Comparison of ENCODE assay signal across 12 cellular contexts in genomic region chr15:38068600-38068999, GRCh38.
DNase-seq lines count a peak whose midpoint lies in the region; ATAC-seq and TF ChIP-seq lines count a peak whose summit lies in the region.
"Had no signal": no experiment of that assay in that cellular context is flagged by ENCODE, and none has a peak within 500 bp of the region (broad histone marks: within the 10 kb centered on the region; RNA-seq: fewer than 3 reads in every experiment).

No MANE protein-coding gene starts in this region.

- H3K36me3 ChIP-seq in CD4-positive, CD25-positive, alpha-beta regulatory T cell (ENCODE audit: control insufficient read depth, insufficient read depth, low read length), result no peaks in the 10 kb centered on the region
- no peaks in the 10 kb centered on the region for H3K36me3 ChIP-seq in SK-N-MC (ENCODE audit: insufficient read depth, low read length)
- no peaks in the 10 kb centered on the region for H3K36me3 ChIP-seq in fibroblast of lung (ENCODE audit: control insufficient read depth, insufficient read depth, low read length)
- no peaks in the 10 kb centered on the region for H3K36me3 ChIP-seq in rectal smooth muscle tissue (ENCODE audit: control insufficient read depth, insufficient read depth, low read length)
- H3K36me3 ChIP-seq: cardiac muscle cell had no signal

- H3K79me2 ChIP-seq in fibroblast of lung (ENCODE audit: control insufficient read depth, insufficient read depth, low read length), result no peaks in the 10 kb centered on the region

- H3K4me3 ChIP-seq in CD4-positive, CD25-positive, alpha-beta regulatory T cell (ENCODE audit: low read depth, low read length), result peak overlapping the region; percentile 23
- H3K4me3 ChIP-seq in SK-N-MC, result peak overlapping the region; percentile 67
- peak overlapping the region; percentile 5 to 60 (median 30) for H3K4me3 ChIP-seq in fibroblast of lung (replicated peaks in 1 of 4; ENCODE audit: control extremely low read depth in 1 of 4, insufficient read depth in 1 of 4, low read depth in 3 of 4, low read length in 4 of 4)
- H3K4me3 ChIP-seq in rectal smooth muscle tissue (ENCODE audit: low read length), result peak overlapping the region; percentile 17
- H3K4me3 ChIP-seq: cardiac muscle cell had no signal

- peaks cover 13 to 39% (median 25%) of the 10 kb centered on the region in 4 donors for H3K4me1 Mint-ChIP-seq in CD4-positive, CD25-positive, alpha-beta regulatory T cell

- peaks cover 2% of the 10 kb centered on the region for H3K27me3 Mint-ChIP-seq in CD4-positive, CD25-positive, alpha-beta regulatory T cell

- H4K20me1 ChIP-seq in fibroblast of lung (ENCODE audit: control insufficient read depth, extremely low read depth, insufficient read depth, low read length), result no peaks in the 10 kb centered on the region

- H3K27me3 ChIP-seq in CD4-positive, CD25-positive, alpha-beta regulatory T cell (ENCODE audit: control insufficient read depth, insufficient read depth, low read length), result peaks cover 5% of the 10 kb centered on the region
- H3K27me3 ChIP-seq in fibroblast of lung (ENCODE audit: control insufficient read depth, insufficient read depth, low read length) (no peaks in the 10 kb centered on the region), rectal smooth muscle tissue (ENCODE audit: control insufficient read depth, insufficient read depth, low read length) (no peaks in the 10 kb centered on the region)
- H3K27me3 ChIP-seq: cardiac muscle cell had no signal

- peak overlapping the region; percentile 79 for H3K4me2 ChIP-seq in fibroblast of lung (ENCODE audit: extremely low read depth, insufficient read depth, low read length)

- no peaks in the 10 kb centered on the region for H3K36me3 Mint-ChIP-seq in CD4-positive, CD25-positive, alpha-beta regulatory T cell
- H3K36me3 Mint-ChIP-seq: CD8-positive, alpha-beta T cell had no signal

- H3K9ac ChIP-seq in SK-N-MC (ENCODE audit: insufficient read length) (no peak overlapping the region), fibroblast of lung (ENCODE audit: insufficient read depth, low read length) (no peak overlapping the region), rectal smooth muscle tissue (ENCODE audit: low read length) (no peak overlapping the region)

- H3K4me3 Mint-ChIP-seq in CD4-positive, CD25-positive, alpha-beta regulatory T cell, result peak overlapping the region in 3 of 4 donors; percentile 52 to 92 (median 72)

- H3K27ac ChIP-seq in CD4-positive, CD25-positive, alpha-beta regulatory T cell (ENCODE audit: insufficient read depth, low read length, poor library complexity, severe bottlenecking), result peak overlapping the region; percentile 20
- peak overlapping the region; percentile 22; the same call in 1 of the 2 replicates for H3K27ac ChIP-seq in SK-N-MC
- H3K27ac ChIP-seq in fibroblast of lung (ENCODE audit: insufficient read depth, low read length), result peak overlapping the region; percentile 88
- peak overlapping the region; percentile 59 for H3K27ac ChIP-seq in rectal smooth muscle tissue (ENCODE audit: low read depth, low read length)
- H3K27ac ChIP-seq: cardiac muscle cell had no signal

- H2AFZ ChIP-seq in fibroblast of lung (ENCODE audit: low read length), result no peak overlapping the region

- peak overlapping the region; percentile 16 to 83 (median 81) for H3K27ac Mint-ChIP-seq in CD4-positive, CD25-positive, alpha-beta regulatory T cell
- H3K27ac Mint-ChIP-seq: CD8-positive, alpha-beta T cell had no signal

- H3K4me1 ChIP-seq in CD4-positive, CD25-positive, alpha-beta regulatory T cell (ENCODE audit: control insufficient read depth, insufficient read depth, low read length, poor library complexity, severe bottlenecking), result peaks cover 31% of the 10 kb centered on the region
- H3K4me1 ChIP-seq in fibroblast of lung (ENCODE audit: control insufficient read depth, extremely low read depth, insufficient read depth, low read length), result peaks cover 10% of the 10 kb centered on the region
- peaks cover 6% of the 10 kb centered on the region for H3K4me1 ChIP-seq in rectal smooth muscle tissue (ENCODE audit: control insufficient read depth, insufficient read depth, low read length)

- no peak for DNase-seq in CD4-positive, CD25-positive, alpha-beta regulatory T cell
- DNase-seq in SK-N-MC (ENCODE audit: low read depth, low spot score) (no peak), fibroblast of lung (ENCODE audit: low read depth in 2 of 2) (peak in 1 of 2 donors; percentile 21), NCI-H2107 treated with DMSO at 0.1 percent for 48 hours (lab: John Stamatoyannopoulos, UW; ENCODE audit: unreplicated experiment) (no peak), NCI-H187 treated with DMSO at 0.1 percent for 48 hours (lab: John Stamatoyannopoulos, UW) (no peak), LoVo (ENCODE audit: low spot score) (no peak)
- DNase-seq: NCI-H187 had no signal

- peaks cover 0 to 1% (median 0%) of the 10 kb centered on the region in 7 donors for H3K9me3 Mint-ChIP-seq in CD4-positive, CD25-positive, alpha-beta regulatory T cell
- H3K9me3 Mint-ChIP-seq: CD8-positive, alpha-beta T cell; stimulated activated naive CD8-positive, alpha-beta T cell treated with anti-CD3 and anti-CD28 coated beads, Interleukin-15, amount 100 ng/mL, for 72 hours had no signal

- TF ChIP-seq CTCF in fibroblast of lung (conservative IDR thresholded peaks at IDR 0.05 in 1 of 2, IDR thresholded peaks at IDR 0.05 in 1 of 2; ENCODE audit: low read depth in 1 of 2, low read length in 2 of 2), result no peak

- no peak for ATAC-seq in CD4-positive, CD25-positive, alpha-beta regulatory T cell (ENCODE audit: low read depth in 2 of 2)
- ATAC-seq in GM21367 (IDR thresholded peaks at IDR 0.05; ENCODE audit: unreplicated experiment), result no peak

- H3K9me3 ChIP-seq in CD4-positive, CD25-positive, alpha-beta regulatory T cell (ENCODE audit: control insufficient read depth in 2 of 2, low read length in 2 of 2), result no peaks in the 10 kb centered on the region
- no peaks in the 10 kb centered on the region for H3K9me3 ChIP-seq in SK-N-MC (ENCODE audit: low read depth, low read length)
- H3K9me3 ChIP-seq in fibroblast of lung (ENCODE audit: control insufficient read depth, insufficient read depth, low read depth, low read length), result no peaks in the 10 kb centered on the region

Comparison
In these comparisons a context has a peak if more than half of its experiments do, and no peak if none do; other contexts are left out.
1. H3K27ac ChIP-seq: peak in every context shown above with its lines; median percentile 88 in fibroblast of lung; 59 in rectal smooth muscle tissue; 22 in SK-N-MC; 20 in CD4-positive, CD25-positive, alpha-beta regulatory T cell.
2. H3K4me3 ChIP-seq: peak in every context shown above with its lines; median percentile 67 in SK-N-MC; 30 in fibroblast of lung; 23 in CD4-positive, CD25-positive, alpha-beta regulatory T cell; 17 in rectal smooth muscle tissue.